ENCODE assay signal across 8 cellular contexts in genomic region chr17:5283531-5284315, GRCh38. TPM values are rescaled to one million over a fixed set of nuclear protein-coding genes. Genes with fewer than 3 reads are reported as not detected.
DNase-seq lines count a peak whose midpoint lies in the region; ATAC-seq and TF ChIP-seq lines count a peak whose summit lies in the region.

No MANE protein-coding gene starts in this region.

- no peak for ATAC-seq in GM18498 (IDR thresholded peaks at IDR 0.05; ENCODE audit: unreplicated experiment)

- H3K4me3 ChIP-seq in AG10803 (ENCODE audit: low read length) = peak overlapping the region; percentile 79
- peak overlapping the region; percentile 95 for H3K4me3 ChIP-seq in HUES48 (ENCODE audit: low read depth, low read length)
- H3K4me3 ChIP-seq in astrocyte of the cerebellum (ENCODE audit: low read depth, low read length) = peak overlapping the region; percentile 64
- peak overlapping the region; percentile 52 for H3K4me3 ChIP-seq in mesodermal cell (ENCODE audit: extremely low read depth, insufficient read depth, low read length, poor library complexity, severe bottlenecking)

- in situ Hi-C loops in astrocyte of the cerebellum (cut with HindIII; ENCODE audit: low sequenced_read_pairs) = no loop called here

- H3K4me1 ChIP-seq in HUES48 (ENCODE audit: control insufficient read depth, insufficient read depth, low read length) (peaks cover 34% of the 10 kb centered on the region), mesodermal cell (ENCODE audit: control insufficient read depth, insufficient read depth, low read length, poor library complexity, severe bottlenecking) (peaks cover 7% of the 10 kb centered on the region)

- TF ChIP-seq CTCF in AG10803 (conservative IDR thresholded peaks at IDR 0.05; ENCODE audit: low read length) (no peak), astrocyte of the cerebellum (IDR thresholded peaks at IDR 0.05; ENCODE audit: low read depth, low read length, missing control alignments) (no peak)

- H3K9me3 ChIP-seq in HUES48 (ENCODE audit: control insufficient read depth, insufficient read depth, low read length) (no peaks in the 10 kb centered on the region), mesodermal cell (ENCODE audit: control insufficient read depth, low read length) (no peaks in the 10 kb centered on the region)

- H3K36me3 ChIP-seq in HUES48 (ENCODE audit: control insufficient read depth, insufficient read depth, low read length) (peaks cover 6% of the 10 kb centered on the region; the same call in 1 of the 2 replicates), mesodermal cell (ENCODE audit: control insufficient read depth, insufficient read depth, low read length) (peaks cover 9% of the 10 kb centered on the region)

- no peaks in the 10 kb centered on the region for H3K27me3 ChIP-seq in HUES48 (ENCODE audit: control insufficient read depth, insufficient read depth, low read length)

- no peak overlapping the region for H3K9ac ChIP-seq in HUES48 (ENCODE audit: low read depth, low read length)

- WGBS in mesodermal cell (ENCODE audit: insufficient coverage in 2 of 2), 2 experiments = 83 to 95% methylated on average over 5 of the region's 6 CpGs

- DNase-seq in AG10803 (ENCODE audit: low read depth) (no peak), astrocyte of the cerebellum (ENCODE audit: low read depth) (no peak), amniotic stem cell (lab: John Stamatoyannopoulos, UW) (no peak), GM19240 (ENCODE audit: insufficient read length, low spot score) (no peak)
- DNase-seq in NK-92 treated with Interleukin-12 subunit alpha and Interleukin-12 subunit beta, amount 100 ng/mL, for 24 hours (lab: John Stamatoyannopoulos, UW) = no peak

- peak overlapping the region; percentile 25 for H3K27ac ChIP-seq in HUES48 (ENCODE audit: low read depth, low read length)
- H3K27ac ChIP-seq in mesodermal cell (ENCODE audit: low read depth, low read length, severe bottlenecking) = no peak overlapping the region

RNA-seq across cellular contexts. Expression of gene RABEP1, which starts 1.6 kb away (rescaled TPM):
- polyA plus RNA-seq in mesodermal cell (2013, experiment 1 of 2) = 40.1 TPM
- 42.5 TPM for polyA plus RNA-seq in mesodermal cell (2013, experiment 2 of 2)

RNA-seq across cellular contexts. Expression of gene SCIMP, which starts 49.1 kb away (rescaled TPM):
- not detected for polyA plus RNA-seq in mesodermal cell (2013, experiment 1 of 2)
- not detected for polyA plus RNA-seq in mesodermal cell (2013, experiment 2 of 2)
